ENCODE assay signal across 8 cellular contexts in genomic region chr19:14496849-14497346, GRCh38. TPM values are rescaled to one million over a fixed set of nuclear protein-coding genes. Genes with fewer than 3 reads are reported as not detected.
DNase-seq lines count a peak whose midpoint lies in the region; ATAC-seq and TF ChIP-seq lines count a peak whose summit lies in the region.

No MANE protein-coding gene starts in this region.

- ATAC-seq in HG02623 (IDR thresholded peaks at IDR 0.05; ENCODE audit: unreplicated experiment) (no peak), HG03565 (IDR thresholded peaks at IDR 0.05; ENCODE audit: unreplicated experiment) (no peak)

- intact Hi-C loops in CD4-positive, alpha-beta memory T cell (cut with micrococcal nuclease), result loop anchor here (1.0 kb wide), 1 partner anchor 8 kb away; no protein-coding TSS in a partner anchor
- intact Hi-C loops in posterior vena cava (cut with DNase I), result no loop called here

- no peaks in the 10 kb centered on the region for H3K27me3 ChIP-seq in CD4-positive, alpha-beta memory T cell (ENCODE audit: insufficient read depth, low read length)

- CTCF ChIA-PET in CD4-positive, alpha-beta memory T cell (lab: Charles Lee; ENCODE audit: partially characterized antibody), result interaction anchor here (1.1 to 3.1 kb wide), 5 partner anchors 9 to 635 kb away, joined by 3 to 35 read pairs (median 10); no protein-coding TSS in a partner anchor

- H3K4me3 ChIP-seq in CD4-positive, alpha-beta memory T cell (ENCODE audit: low read length in 2 of 2), result no peak overlapping the region

- H3K9me3 Mint-ChIP-seq in CD4-positive, alpha-beta memory T cell, result peaks cover 0 to 2% (median 0%) of the 10 kb centered on the region in 8 donors
- H3K9me3 Mint-ChIP-seq in endothelial cell (ENCODE audit: unreplicated experiment) (no peaks in the 10 kb centered on the region), neural crest cell (no peaks in the 10 kb centered on the region)

- H3K4me1 ChIP-seq in CD4-positive, alpha-beta memory T cell (ENCODE audit: insufficient read depth, low read length), result peaks cover 27% of the 10 kb centered on the region

- peak overlapping the region in 6 of 7 donors; percentile 63 to 96 (median 82) for H3K27ac Mint-ChIP-seq in CD4-positive, alpha-beta memory T cell
- no peak overlapping the region for H3K27ac Mint-ChIP-seq in endothelial cell (ENCODE audit: unreplicated experiment)
- H3K27ac Mint-ChIP-seq in neural crest cell (ENCODE audit: unreplicated experiment), result peak overlapping the region; percentile 92

- TF ChIP-seq CTCF in endothelial cell (IDR thresholded peaks at IDR 0.05; ENCODE audit: unreplicated experiment) (no peak), neural crest cell (conservative IDR thresholded peaks at IDR 0.05) (no peak)

- peak overlapping the region; percentile 75 to 86 (median 82) for H3K4me3 Mint-ChIP-seq in CD4-positive, alpha-beta memory T cell
- peak overlapping the region; percentile 73 for H3K4me3 Mint-ChIP-seq in endothelial cell (ENCODE audit: unreplicated experiment)
- H3K4me3 Mint-ChIP-seq in neural crest cell, result peak overlapping the region; percentile 84

- no peak overlapping the region for H3K27ac ChIP-seq in CD4-positive, alpha-beta memory T cell (ENCODE audit: low read depth, low read length)

- H3K36me3 ChIP-seq in CD4-positive, alpha-beta memory T cell (ENCODE audit: insufficient read depth, low read length), result no peaks in the 10 kb centered on the region

- POLR2A ChIA-PET in CD4-positive, alpha-beta memory T cell (lab: Charles Lee; ENCODE audit: partially characterized antibody), result interaction anchor here (0.6 to 26.0 kb wide), 10 partner anchors 9 to 77 kb away, joined by 3 to 1220 read pairs (median 4); partner anchors contain the start of genes DNAJB1, NDUFB7 and TECR

- DNase-seq in CD4-positive, alpha-beta memory T cell, result no peak
- DNase-seq in OCI-M1 (lab: John Stamatoyannopoulos, UW), result peak; percentile 82
- no peak for DNase-seq in endothelial cell (ENCODE audit: low spot score)
- no peak for DNase-seq in neural crest cell (ENCODE audit: low read depth, low spot score)
- DNase-seq in SKM-1 treated with dmso at 0.1 percent for 144 hours (lab: John Stamatoyannopoulos, UW; ENCODE audit: unreplicated experiment), result no peak
- DNase-seq in posterior vena cava (ENCODE audit: low spot score), result no peak

- H3K9me3 ChIP-seq in CD4-positive, alpha-beta memory T cell (ENCODE audit: control insufficient read depth in 1 of 2, low read length in 2 of 2), result no peaks in the 10 kb centered on the region

- peaks cover 21 to 40% (median 28%) of the 10 kb centered on the region in 4 donors for H3K4me1 Mint-ChIP-seq in CD4-positive, alpha-beta memory T cell
- H3K4me1 Mint-ChIP-seq in endothelial cell (ENCODE audit: unreplicated experiment) (peaks cover 20% of the 10 kb centered on the region), neural crest cell (peaks cover 30% of the 10 kb centered on the region)

- H3K36me3 Mint-ChIP-seq in CD4-positive, alpha-beta memory T cell, result peaks cover 9 to 10% of the 10 kb centered on the region in 2 donors
- H3K36me3 Mint-ChIP-seq in endothelial cell (ENCODE audit: low read depth, unreplicated experiment) (peaks cover 11% of the 10 kb centered on the region), neural crest cell (ENCODE audit: low read depth) (peaks cover 8% of the 10 kb centered on the region)

- H3K27me3 Mint-ChIP-seq in CD4-positive, alpha-beta memory T cell, result no peaks in the 10 kb centered on the region
- peaks cover 5% of the 10 kb centered on the region for H3K27me3 Mint-ChIP-seq in endothelial cell (ENCODE audit: unreplicated experiment)
- no peaks in the 10 kb centered on the region for H3K27me3 Mint-ChIP-seq in neural crest cell (ENCODE audit: low read depth)

RNA-seq across cellular contexts. Expression of gene GIPC1, which starts 1.0 kb away (rescaled TPM):
- 10 to 100 TPM; 32.3 to 33.8 TPM for total RNA-seq in CD4-positive, alpha-beta memory T cell
- polyA plus RNA-seq in CD4-positive, alpha-beta memory T cell, result 10 to 100 TPM; 50.1 to 63.6 TPM
- total RNA-seq in endothelial cell (ENCODE audit: unreplicated experiment), result 106 TPM
- total RNA-seq in neural crest cell, result 72.5 and 73.0 TPM in 2 replicates
- 10 to 100 TPM; 43.5 to 46.1 TPM for total RNA-seq in posterior vena cava

RNA-seq across cellular contexts. Expression of gene DNAJB1, which starts 21.3 kb away (rescaled TPM):
- 100 to 1,000 TPM; 122 to 138 TPM for total RNA-seq in CD4-positive, alpha-beta memory T cell
- polyA plus RNA-seq in CD4-positive, alpha-beta memory T cell, result 100 to 1,000 TPM; 307 to 824 TPM
- total RNA-seq in endothelial cell (ENCODE audit: unreplicated experiment), result 45.7 TPM
- total RNA-seq in neural crest cell, result 89.4 and 94.2 TPM in 2 replicates
- 10 to 100 TPM; 56.2 to 63.2 TPM for total RNA-seq in posterior vena cava

RNA-seq across cellular contexts. Expression of gene PTGER1, which starts 21.7 kb away (rescaled TPM):
- not detected for total RNA-seq in CD4-positive, alpha-beta memory T cell
- not detected for polyA plus RNA-seq in CD4-positive, alpha-beta memory T cell
- total RNA-seq in endothelial cell (ENCODE audit: unreplicated experiment) (0.31 TPM), neural crest cell (0.27 and 0.40 TPM in 2 replicates), posterior vena cava (1 to 10 TPM in 1 of 2 donors, under 1 TPM in 1; 0.95 to 1.6 TPM)

RNA-seq across cellular contexts. Expression of gene TECR, which starts 32.5 kb away (rescaled TPM):
- 100 to 1,000 TPM; 189 to 194 TPM for total RNA-seq in CD4-positive, alpha-beta memory T cell
- 100 to 1,000 TPM; 246 to 269 TPM for polyA plus RNA-seq in CD4-positive, alpha-beta memory T cell
- 116 TPM for total RNA-seq in endothelial cell (ENCODE audit: unreplicated experiment)
- 177 and 185 TPM in 2 replicates for total RNA-seq in neural crest cell
- 10 to 100 TPM; 36.8 to 56.6 TPM for total RNA-seq in posterior vena cava
